Comparison of ENCODE assay signal across 1 cellular context in the genomic region with DNA sequence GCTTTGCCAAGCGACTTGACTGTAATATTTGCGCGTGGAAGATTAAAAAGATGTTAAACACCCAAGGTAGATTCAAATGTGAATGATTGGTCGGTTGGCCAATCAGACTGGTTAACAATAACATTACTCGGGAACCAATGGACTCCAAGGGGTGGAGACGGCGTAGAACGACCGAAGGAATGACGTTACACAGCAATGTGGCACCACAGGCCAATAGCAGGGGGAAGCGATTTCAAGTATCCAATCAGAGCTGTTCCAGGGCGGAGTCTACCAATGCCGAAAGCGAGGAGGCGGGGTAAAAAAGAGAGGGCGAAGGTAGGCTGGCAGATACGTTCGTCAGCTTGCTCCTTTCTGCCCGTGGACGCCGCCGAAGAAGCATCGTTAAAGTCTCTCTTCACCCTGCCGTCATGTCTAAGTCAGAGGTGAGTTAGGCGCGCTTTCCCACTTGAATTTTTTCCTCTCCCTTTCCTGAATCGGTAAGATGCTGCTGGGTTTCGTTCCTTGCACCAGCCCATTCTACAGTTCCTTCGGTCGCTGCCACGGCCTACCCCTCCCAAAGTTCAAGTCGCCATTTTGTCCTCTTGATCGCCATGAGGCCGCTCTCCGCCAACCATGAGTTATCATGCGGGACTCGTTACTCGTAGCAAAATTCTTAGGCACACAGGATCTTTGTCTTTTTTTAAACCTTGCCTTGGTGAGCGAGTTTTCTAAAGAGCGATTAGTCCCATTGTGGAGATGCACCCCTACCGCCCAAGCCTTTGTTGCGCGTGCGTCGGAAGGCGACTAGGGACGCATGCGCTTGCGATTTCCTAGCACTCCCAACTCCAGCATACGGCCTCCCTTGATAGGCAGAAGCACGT.
TF ChIP-seq lines count a peak whose summit lies in the region.

A gene (plus strand): TSS at position 326 of the 860 bp plus-strand sequence. CDS start 82 bp downstream, at position 408.

TF ChIP-seq in HEK293, 187 proteins besides CTCF, POLR2A, EP300 and RAD21 (continued from another document):
- TF ChIP-seq ZNF221 (tag by site-specific recombination; IDR thresholded peaks at IDR 0.05; ENCODE audit: borderline replicate concordance) (no peak), ZNF37A (tag by site-specific recombination; IDR thresholded peaks at IDR 0.05) (no peak), ZNF560 (tag by site-specific recombination; IDR thresholded peaks at IDR 0.05; ENCODE audit: borderline replicate concordance) (no peak), GLI4 (tag by site-specific recombination; IDR thresholded peaks at IDR 0.05) (no peak), ZNF549 (tag by site-specific recombination; IDR thresholded peaks at IDR 0.05) (no peak), ZNF335 (tag by site-specific recombination; conservative IDR thresholded peaks at IDR 0.05) (peak; percentile 99), KLF8 (tag by site-specific recombination; IDR thresholded peaks at IDR 0.05) (peak; percentile 73; the same call in 1 of the 2 replicates), HOXC10 (CRISPR knock-in tag; IDR thresholded peaks at IDR 0.05) (no peak), ZNF791 (tag by site-specific recombination; IDR thresholded peaks at IDR 0.05) (no peak), ZNF792 (tag by site-specific recombination; IDR thresholded peaks at IDR 0.05) (no peak), ZNF830 (tag by site-specific recombination; IDR thresholded peaks at IDR 0.05; ENCODE audit: low read depth) (no peak), ZNF394 (tag by site-specific recombination; IDR thresholded peaks at IDR 0.05; ENCODE audit: borderline replicate concordance) (peak; percentile 76), ZNF302 (tag by site-specific recombination; IDR thresholded peaks at IDR 0.05; ENCODE audit: low read depth) (no peak)
- TF ChIP-seq, protein P1, sequence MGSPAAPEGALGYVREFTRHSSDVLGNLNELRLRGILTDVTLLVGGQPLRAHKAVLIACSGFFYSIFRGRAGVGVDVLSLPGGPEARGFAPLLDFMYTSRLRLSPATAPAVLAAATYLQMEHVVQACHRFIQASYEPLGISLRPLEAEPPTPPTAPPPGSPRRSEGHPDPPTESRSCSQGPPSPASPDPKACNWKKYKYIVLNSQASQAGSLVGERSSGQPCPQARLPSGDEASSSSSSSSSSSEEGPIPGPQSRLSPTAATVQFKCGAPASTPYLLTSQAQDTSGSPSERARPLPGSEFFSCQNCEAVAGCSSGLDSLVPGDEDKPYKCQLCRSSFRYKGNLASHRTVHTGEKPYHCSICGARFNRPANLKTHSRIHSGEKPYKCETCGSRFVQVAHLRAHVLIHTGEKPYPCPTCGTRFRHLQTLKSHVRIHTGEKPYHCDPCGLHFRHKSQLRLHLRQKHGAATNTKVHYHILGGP (tag by site-specific recombination; IDR thresholded peaks at IDR 0.05) = no peak
- TF ChIP-seq, protein P2, sequence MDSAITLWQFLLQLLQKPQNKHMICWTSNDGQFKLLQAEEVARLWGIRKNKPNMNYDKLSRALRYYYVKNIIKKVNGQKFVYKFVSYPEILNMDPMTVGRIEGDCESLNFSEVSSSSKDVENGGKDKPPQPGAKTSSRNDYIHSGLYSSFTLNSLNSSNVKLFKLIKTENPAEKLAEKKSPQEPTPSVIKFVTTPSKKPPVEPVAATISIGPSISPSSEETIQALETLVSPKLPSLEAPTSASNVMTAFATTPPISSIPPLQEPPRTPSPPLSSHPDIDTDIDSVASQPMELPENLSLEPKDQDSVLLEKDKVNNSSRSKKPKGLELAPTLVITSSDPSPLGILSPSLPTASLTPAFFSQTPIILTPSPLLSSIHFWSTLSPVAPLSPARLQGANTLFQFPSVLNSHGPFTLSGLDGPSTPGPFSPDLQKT (IDR thresholded peaks at IDR 0.05; ENCODE audit: borderline replicate concordance, low read depth, low read length) = no peak
